ENCODE assay signal across 16 cellular contexts in the genomic region with DNA sequence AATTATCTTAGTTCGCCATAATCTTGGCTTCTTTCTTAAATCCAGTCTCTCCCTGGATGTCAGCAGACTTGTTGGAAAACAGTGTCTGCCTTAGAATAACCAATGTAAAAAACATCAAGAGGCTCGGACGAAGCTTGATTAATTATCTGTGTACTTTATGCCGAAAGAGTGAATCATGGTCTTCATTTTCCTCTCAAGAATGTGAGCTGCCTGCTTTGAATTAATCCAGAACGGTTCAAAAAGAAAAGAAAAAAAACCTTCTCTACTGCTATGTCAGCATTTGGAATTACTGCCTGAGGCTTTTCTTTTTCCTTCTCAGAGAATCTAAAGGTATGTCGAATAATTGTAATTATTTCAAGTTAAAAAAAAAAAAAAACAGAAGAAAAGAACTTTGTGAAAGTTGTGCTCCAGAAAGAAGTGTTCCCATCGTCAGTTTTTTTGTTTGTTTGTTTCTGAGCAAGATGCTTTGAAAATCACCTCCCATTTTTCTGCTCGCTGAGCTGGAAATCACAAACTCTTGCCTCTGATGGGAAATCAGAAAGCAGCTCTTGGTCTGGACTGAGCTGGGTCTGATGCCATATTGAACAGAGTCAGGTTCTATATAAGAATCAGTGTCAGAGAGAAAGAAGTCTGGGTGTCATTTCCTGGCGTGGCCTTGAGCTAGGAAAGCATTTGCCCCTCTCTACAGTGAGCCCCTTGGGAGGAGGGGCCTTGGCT. TPM values are rescaled to one million over a fixed set of nuclear protein-coding genes. Genes with fewer than 3 reads are reported as not detected.
DNase-seq lines count a peak whose midpoint lies in the region; ATAC-seq and TF ChIP-seq lines count a peak whose summit lies in the region.
"Had no signal": no experiment of that assay in that cellular context is flagged by ENCODE, and none has a peak within 500 bp of the region (broad histone marks: within the 10 kb centered on the region; RNA-seq: fewer than 3 reads in every experiment).

No MANE protein-coding gene starts in this region.

- peak overlapping the region; percentile 37 for H3K4me3 ChIP-seq in adipocyte (ENCODE audit: low read length)
- no peak overlapping the region for H3K4me3 ChIP-seq in fibroblast of pulmonary artery (replicated peaks; ENCODE audit: low read depth, low read length)
- H3K4me3 ChIP-seq: esophagus squamous epithelium, HAP-1 had no signal

- no peak for TF ChIP-seq CTCF in fibroblast of pulmonary artery (IDR thresholded peaks at IDR 0.05; ENCODE audit: low read length, missing control alignments)

- ATAC-seq in HG03520 (IDR thresholded peaks at IDR 0.05; ENCODE audit: unreplicated experiment) (no peak), GM18873 (IDR thresholded peaks at IDR 0.05; ENCODE audit: low FRiP score, unreplicated experiment) (no peak), GM18520 (IDR thresholded peaks at IDR 0.05; ENCODE audit: unreplicated experiment) (no peak)
- ATAC-seq: activated T-helper 17 cell treated with anti-CD3 and anti-CD28 coated beads, Interleukin-2, amount 50 U/mL, for 72 hours; CD8-positive, alpha-beta T cell; HepG2; left cardiac atrium had no signal

- no peaks in the 10 kb centered on the region for H3K27me3 ChIP-seq in adipocyte (replicated peaks; ENCODE audit: control insufficient read depth, insufficient read depth, low read length)
- H3K27me3 ChIP-seq: esophagus squamous epithelium had no signal

- peaks cover 2% of the 10 kb centered on the region for H3K9me3 ChIP-seq in adipocyte (ENCODE audit: control insufficient read depth, low read length)
- H3K9me3 ChIP-seq: esophagus squamous epithelium, HAP-1 had no signal

- H3K36me3 ChIP-seq in adipocyte (ENCODE audit: control insufficient read depth, insufficient read depth, low read length, severe bottlenecking): no peaks in the 10 kb centered on the region
- H3K36me3 ChIP-seq: esophagus squamous epithelium, HAP-1 had no signal

- H3K4me1 ChIP-seq in adipocyte (ENCODE audit: control insufficient read depth, insufficient read depth, low read length): peaks cover 3% of the 10 kb centered on the region
- H3K4me1 ChIP-seq: HAP-1 had no signal

- H3K9ac ChIP-seq in adipocyte (ENCODE audit: low read length): no peak overlapping the region

- peak; percentile 85 for DNase-seq in EH (ENCODE audit: low read depth)
- peak; percentile 66 for DNase-seq in adipocyte (ENCODE audit: low read depth)
- DNase-seq in fibroblast of pulmonary artery (ENCODE audit: low read depth): peak; percentile 40
- peak; percentile 93 for DNase-seq in renal cortical epithelial cell (ENCODE audit: low read depth)
- DNase-seq in effector CD8-positive, alpha-beta T cell (lab: John Stamatoyannopoulos, UW): no peak
- DNase-seq: CD8-positive, alpha-beta T cell; esophagus squamous epithelium; hippocampal formation; left cardiac atrium; NCI-H524 treated with DMSO at 0.1 percent for 48 hours had no signal

RNA-seq across cellular contexts. Expression of gene PLPP4, which starts 20.1 kb away (rescaled TPM):
- total RNA-seq in renal cortical epithelial cell: 20.0 and 30.3 TPM in 2 replicates
- total RNA-seq: activated T-helper 17 cell treated with anti-CD3 and anti-CD28 coated beads, Interleukin-2, amount 50 U/mL, for 72 hours; CD8-positive, alpha-beta T cell; HepG2; left cardiac atrium had no signal
